In the genomic region with DNA sequence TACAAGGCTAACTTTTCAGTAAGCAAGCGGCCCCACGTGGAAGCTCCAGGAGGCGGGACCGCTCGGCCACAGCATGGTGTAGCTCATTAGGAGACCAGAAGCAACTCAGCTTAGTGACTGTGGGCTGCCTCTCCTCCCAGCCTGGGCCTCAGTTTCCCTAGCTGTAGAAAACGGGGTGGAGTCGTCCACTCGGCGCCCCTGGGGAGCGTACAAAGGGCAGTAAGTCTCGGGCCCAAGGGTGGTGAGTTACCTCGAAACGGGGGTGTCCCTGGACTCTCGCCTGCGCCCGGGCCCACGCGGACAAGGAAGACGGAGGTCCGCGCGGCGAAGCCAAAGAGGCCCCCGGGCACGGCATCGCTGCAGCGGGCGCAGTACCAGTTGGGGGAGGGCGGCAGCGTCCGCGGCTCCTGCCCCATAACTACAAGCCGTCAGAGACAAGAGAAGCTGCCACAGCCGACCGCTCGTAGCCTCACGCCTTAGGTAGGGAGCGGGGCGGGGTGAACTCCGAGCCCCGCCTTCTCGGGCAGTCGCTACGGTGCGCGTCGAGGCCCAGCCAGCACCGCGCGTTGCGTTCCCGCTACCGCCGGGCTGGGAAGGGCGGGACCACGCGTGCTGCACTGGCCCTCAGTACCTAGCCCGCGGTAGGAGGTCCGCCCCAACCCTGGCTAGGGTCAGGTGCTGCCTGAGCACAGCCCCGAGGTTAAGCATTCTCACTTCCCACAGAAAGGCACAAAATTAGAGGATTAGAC, we compare ENCODE assay signal across 8 cellular contexts. TPM values are rescaled to one million over a fixed set of nuclear protein-coding genes. Genes with fewer than 3 reads are reported as not detected.
DNase-seq lines count a peak whose midpoint lies in the region; ATAC-seq and TF ChIP-seq lines count a peak whose summit lies in the region.

A gene with protein sequence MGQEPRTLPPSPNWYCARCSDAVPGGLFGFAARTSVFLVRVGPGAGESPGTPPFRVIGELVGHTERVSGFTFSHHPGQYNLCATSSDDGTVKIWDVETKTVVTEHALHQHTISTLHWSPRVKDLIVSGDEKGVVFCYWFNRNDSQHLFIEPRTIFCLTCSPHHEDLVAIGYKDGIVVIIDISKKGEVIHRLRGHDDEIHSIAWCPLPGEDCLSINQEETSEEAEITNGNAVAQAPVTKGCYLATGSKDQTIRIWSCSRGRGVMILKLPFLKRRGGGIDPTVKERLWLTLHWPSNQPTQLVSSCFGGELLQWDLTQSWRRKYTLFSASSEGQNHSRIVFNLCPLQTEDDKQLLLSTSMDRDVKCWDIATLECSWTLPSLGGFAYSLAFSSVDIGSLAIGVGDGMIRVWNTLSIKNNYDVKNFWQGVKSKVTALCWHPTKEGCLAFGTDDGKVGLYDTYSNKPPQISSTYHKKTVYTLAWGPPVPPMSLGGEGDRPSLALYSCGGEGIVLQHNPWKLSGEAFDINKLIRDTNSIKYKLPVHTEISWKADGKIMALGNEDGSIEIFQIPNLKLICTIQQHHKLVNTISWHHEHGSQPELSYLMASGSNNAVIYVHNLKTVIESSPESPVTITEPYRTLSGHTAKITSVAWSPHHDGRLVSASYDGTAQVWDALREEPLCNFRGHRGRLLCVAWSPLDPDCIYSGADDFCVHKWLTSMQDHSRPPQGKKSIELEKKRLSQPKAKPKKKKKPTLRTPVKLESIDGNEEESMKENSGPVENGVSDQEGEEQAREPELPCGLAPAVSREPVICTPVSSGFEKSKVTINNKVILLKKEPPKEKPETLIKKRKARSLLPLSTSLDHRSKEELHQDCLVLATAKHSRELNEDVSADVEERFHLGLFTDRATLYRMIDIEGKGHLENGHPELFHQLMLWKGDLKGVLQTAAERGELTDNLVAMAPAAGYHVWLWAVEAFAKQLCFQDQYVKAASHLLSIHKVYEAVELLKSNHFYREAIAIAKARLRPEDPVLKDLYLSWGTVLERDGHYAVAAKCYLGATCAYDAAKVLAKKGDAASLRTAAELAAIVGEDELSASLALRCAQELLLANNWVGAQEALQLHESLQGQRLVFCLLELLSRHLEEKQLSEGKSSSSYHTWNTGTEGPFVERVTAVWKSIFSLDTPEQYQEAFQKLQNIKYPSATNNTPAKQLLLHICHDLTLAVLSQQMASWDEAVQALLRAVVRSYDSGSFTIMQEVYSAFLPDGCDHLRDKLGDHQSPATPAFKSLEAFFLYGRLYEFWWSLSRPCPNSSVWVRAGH (N-terminal part only) (minus strand): TSS at position 494 of the 749 bp plus-strand sequence. CDS start 78 bp downstream, at position 416.

- WGBS in ectodermal cell, 2 experiments: 1% methylated on average over 61 of the region's 61 CpGs

- DNase-seq in CD14-positive monocyte (ENCODE audit: low spot score) (peak; percentile 64), NCI-H774 (lab: John Stamatoyannopoulos, UW) (peak; percentile 88), lower lobe of right lung (peak; percentile 91)
- peak; percentile 85 for DNase-seq in activated CD8-positive, alpha-beta T cell treated with anti-CD3 and anti-CD28 coated beads for 36 hours
- peak; percentile 65 to 82 (median 71) for DNase-seq in stimulated activated CD4-positive, alpha-beta T cell treated with anti-CD3 and anti-CD28 coated beads, TNF-alpha, amount 100 ng/mL, for 24 hours (ENCODE audit: low read depth in 3 of 3)

- peak within 1 kb of the TSS; percentile 88 to 93 for H3K4me3 Mint-ChIP-seq in CD14-positive monocyte
- peak within 1 kb of the TSS; percentile 83 for H3K4me3 Mint-ChIP-seq in activated CD8-positive, alpha-beta T cell treated with anti-CD3 and anti-CD28 coated beads for 36 hours

- peak within 1 kb of the TSS; percentile 23 for H3K27ac ChIP-seq in ectodermal cell (ENCODE audit: insufficient read depth, low read depth, low read length, poor library complexity, severe bottlenecking)
- peak within 1 kb of the TSS; percentile 61 for H3K27ac ChIP-seq in lower lobe of right lung

- H3K4me1 ChIP-seq in ectodermal cell (ENCODE audit: control insufficient read depth, insufficient read depth, low read length): peaks cover 4% of the 10 kb centered on the region
- peaks cover 40% of the 10 kb centered on the region for H3K4me1 ChIP-seq in lower lobe of right lung

- H3K27me3 ChIP-seq in ectodermal cell (ENCODE audit: control insufficient read depth, insufficient read depth, low read length, poor library complexity, severe bottlenecking): no peaks in the 10 kb centered on the region
- no peaks in the 10 kb centered on the region for H3K27me3 ChIP-seq in lower lobe of right lung (ENCODE audit: low read depth)

- peak within 1 kb of the TSS; percentile 65 to 90 (median 83) for H3K27ac Mint-ChIP-seq in CD14-positive monocyte
- H3K27ac Mint-ChIP-seq in activated CD8-positive, alpha-beta T cell treated with anti-CD3 and anti-CD28 coated beads for 36 hours: peak within 1 kb of the TSS; percentile 80

- intact Hi-C loops in CD14-positive monocyte (cut with micrococcal nuclease): loop anchor here in 1 of 2 donors (5.0 to 10.0 kb wide), 2 partner anchors 81 to 283 kb away; a partner anchor contains a TSS
- intact Hi-C loops in activated CD8-positive, alpha-beta T cell treated with anti-CD3 and anti-CD28 coated beads for 36 hours (cut with micrococcal nuclease): no loop called here
- intact Hi-C loops in lower lobe of right lung (cut with DNase I): no loop called here

- H3K9me3 Mint-ChIP-seq in CD14-positive monocyte: no peaks in the 10 kb centered on the region
- H3K9me3 Mint-ChIP-seq in activated CD8-positive, alpha-beta T cell treated with anti-CD3 and anti-CD28 coated beads for 36 hours: no peaks in the 10 kb centered on the region

- peaks cover 19 to 20% of the 10 kb centered on the region in 2 donors for H3K36me3 Mint-ChIP-seq in CD14-positive monocyte
- peaks cover 21% of the 10 kb centered on the region for H3K36me3 Mint-ChIP-seq in activated CD8-positive, alpha-beta T cell treated with anti-CD3 and anti-CD28 coated beads for 36 hours (ENCODE audit: low read depth)

- TF ChIP-seq CTCF in CD14-positive monocyte (IDR thresholded peaks at IDR 0.05) (no peak), lower lobe of right lung (IDR thresholded peaks at IDR 0.05) (no peak)
- TF ChIP-seq CTCF in activated CD8-positive, alpha-beta T cell treated with anti-CD3 and anti-CD28 coated beads for 36 hours (IDR thresholded peaks at IDR 0.05): no peak

- H3K9me3 ChIP-seq in ectodermal cell (ENCODE audit: control insufficient read depth, low read length): no peaks in the 10 kb centered on the region
- no peaks in the 10 kb centered on the region for H3K9me3 ChIP-seq in lower lobe of right lung

- CTCF ChIA-PET in activated CD8-positive, alpha-beta T cell treated with anti-CD3 and anti-CD28 coated beads for 36 hours (lab: Charles Lee): interaction anchor here (0.6 kb wide), 1 partner anchor 8 kb away, joined by 3 read pairs; no protein-coding TSS in a partner anchor

- H3K36me3 ChIP-seq in ectodermal cell (ENCODE audit: control insufficient read depth, insufficient read depth, low read length) (no peaks in the 10 kb centered on the region), lower lobe of right lung (peaks cover 8% of the 10 kb centered on the region)

- H3K4me3 ChIP-seq in ectodermal cell (ENCODE audit: insufficient read depth, low read depth, low read length) (peak within 1 kb of the TSS; percentile 98), lower lobe of right lung (peak within 1 kb of the TSS; percentile 84)

- peaks cover 23% of the 10 kb centered on the region for H3K4me1 Mint-ChIP-seq in CD14-positive monocyte
- peaks cover 54% of the 10 kb centered on the region for H3K4me1 Mint-ChIP-seq in activated CD8-positive, alpha-beta T cell treated with anti-CD3 and anti-CD28 coated beads for 36 hours (ENCODE audit: low read depth)

- H3K27me3 Mint-ChIP-seq in CD14-positive monocyte (ENCODE audit: low read depth in 3 of 3): peaks cover 0 to 5% (median 0%) of the 10 kb centered on the region in 3 donors
- H3K27me3 Mint-ChIP-seq in activated CD8-positive, alpha-beta T cell treated with anti-CD3 and anti-CD28 coated beads for 36 hours: no peaks in the 10 kb centered on the region

- ATAC-seq in GM19328 (IDR thresholded peaks at IDR 0.05; ENCODE audit: unreplicated experiment) (peak; percentile 84), HG03469 (IDR thresholded peaks at IDR 0.05; ENCODE audit: unreplicated experiment) (peak; percentile 82), lower lobe of right lung (peak; percentile 97 to 98)
- peak; percentile 95 for ATAC-seq in activated CD8-positive, alpha-beta T cell treated with anti-CD3 and anti-CD28 coated beads for 36 hours

- POLR2A ChIA-PET in activated CD8-positive, alpha-beta T cell treated with anti-CD3 and anti-CD28 coated beads for 36 hours (lab: Charles Lee): interaction anchor here (0.7 to 1.2 kb wide), 7 partner anchors 11 to 899 kb away, joined by 3 to 5 read pairs (median 3); a partner anchor contains a TSS

RNA-seq across cellular contexts. Expression of the gene that starts here (rescaled TPM):
- polyA plus RNA-seq in CD14-positive monocyte: 1 to 10 TPM; 2.0 to 3.8 TPM
- 10 to 100 TPM; 32.1 to 33.0 TPM for total RNA-seq in activated CD8-positive, alpha-beta T cell treated with anti-CD3 and anti-CD28 coated beads for 36 hours
- 24.3 TPM for polyA plus RNA-seq in ectodermal cell (2013, experiment 1 of 4)
- polyA plus RNA-seq in ectodermal cell (2013, experiment 2 of 4): 25.4 TPM
- 18.9 TPM for polyA plus RNA-seq in ectodermal cell (2013, experiment 3 of 4)
- polyA plus RNA-seq in ectodermal cell (2013, experiment 4 of 4): 20.0 TPM
- total RNA-seq in lower lobe of right lung: 13.4 TPM

Comparison
In these comparisons a context has a peak if more than half of its experiments do, and no peak if none do; other contexts are left out.
1. Peak in every context shown above with its lines: DNase-seq, ATAC-seq, H3K4me3 ChIP-seq and H3K27ac ChIP-seq.